ENCODE assay signal across 20 cellular contexts in genomic region chr1:195664628-195665027, GRCh38.
DNase-seq lines count a peak whose midpoint lies in the region; FAIRE-seq and TF ChIP-seq lines count a peak whose summit lies in the region.
"Had no signal": no experiment of that assay in that cellular context is flagged by ENCODE, and none has a peak within 500 bp of the region (broad histone marks: within the 10 kb centered on the region; RNA-seq: fewer than 3 reads in every experiment).

No MANE protein-coding gene starts in this region.

- peak; percentile 97 for FAIRE-seq in H54 (lab: Jason Lieb, UNC)
- FAIRE-seq: GM12878, H1 had no signal

- DNase-seq in A172 (ENCODE audit: low spot score): peak; percentile 32
- DNase-seq in H54 (ENCODE audit: insufficient read length, low spot score): no peak
- DNase-seq in RPMI7951 (ENCODE audit: low read depth): peak; percentile 32
- DNase-seq in fibroblast of peridontal ligament (ENCODE audit: extremely low read depth): peak; percentile 7
- DNase-seq in stimulated activated CD8-positive, alpha-beta memory T cell treated with anti-CD3 and anti-CD28 coated beads, Interleukin-4, amount 100 ng/mL, for 48 hours: no peak
- DNase-seq in RPMI8226: no peak
- no peak for DNase-seq in NCI-H446 treated with DMSO at 0.1 percent for 48 hours (lab: John Stamatoyannopoulos, UW)
- no peak for DNase-seq in GM19238 (ENCODE audit: insufficient read length, low spot score)
- DNase-seq: activated CD8-positive, alpha-beta T cell treated with anti-CD3 and anti-CD28 coated beads for 36 hours; activated T-cell treated with anti-CD3 and anti-CD28 coated beads, Interleukin-2, amount 50 U/mL, for 72 hours; CD4-positive, alpha-beta memory T cell; lower lobe of right lung; MM.1S; naive thymus-derived CD4-positive, alpha-beta T cell; NCI-H2081; NCI-H774; stimulated activated naive CD4-positive, alpha-beta T cell treated with Interleukin-2 at 50 U/mL for 16 hours; upper lobe of left lung had no signal

- TF ChIP-seq POLR2A in H54 (IDR thresholded peaks at IDR 0.05; ENCODE audit: low read depth, low read length): no peak

Comparison
In these comparisons a context has a peak if more than half of its experiments do, and no peak if none do; other contexts are left out.
1. DNase-seq: peak in A172 (single experiment), RPMI7951 (single experiment) and fibroblast of peridontal ligament (single experiment); none in H54 (single experiment), stimulated activated CD8-positive, alpha-beta memory T cell treated with anti-CD3 and anti-CD28 coated beads, Interleukin-4, amount 100 ng/mL, for 48 hours (single experiment), RPMI8226 (single experiment), NCI-H446 treated with DMSO at 0.1 percent for 48 hours (single experiment) and GM19238 (single experiment).